Comparison of ENCODE assay signal across 23 cellular contexts in the genomic region with DNA sequence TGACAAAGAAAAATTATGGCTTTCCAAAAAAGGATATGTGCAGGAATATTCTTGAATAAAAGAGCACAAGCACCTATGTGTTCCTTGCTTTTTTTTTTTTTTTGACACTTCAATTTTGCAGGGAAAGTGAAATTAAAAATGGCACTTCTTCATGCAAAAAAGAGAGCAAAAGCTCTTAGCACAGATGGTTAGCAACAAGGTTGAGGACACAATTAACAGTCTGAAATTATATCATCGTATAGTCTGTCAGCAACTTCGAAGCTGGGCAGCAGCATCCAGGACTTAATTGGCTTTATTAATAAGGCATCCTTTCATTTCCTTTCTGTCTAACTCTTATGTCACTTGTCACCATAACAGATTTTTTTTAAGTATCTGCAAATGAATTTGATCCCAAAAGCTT.
"Had no signal": no experiment of that assay in that cellular context is flagged by ENCODE, and none has a peak within 500 bp of the region (broad histone marks: within the 10 kb centered on the region; RNA-seq: fewer than 3 reads in every experiment).

No MANE protein-coding gene starts in this region.

- H3K4me1 ChIP-seq: colonic mucosa, esophagus squamous epithelium, gastrocnemius medialis, heart right ventricle, left lung, lower lobe of right lung had no signal

- H3K27me3 ChIP-seq: colonic mucosa, esophagus squamous epithelium, gastrocnemius medialis, heart right ventricle, left lung had no signal

- H3K9me3 ChIP-seq: colonic mucosa, esophagus squamous epithelium, gastrocnemius medialis, heart right ventricle, left lung, lower lobe of right lung, mucosa of descending colon had no signal

- DNase-seq: colonic mucosa; cortex of kidney; effector CD8-positive, alpha-beta T cell; effector memory CD8-positive, alpha-beta T cell; endodermal cell; erythroblast; esophagus squamous epithelium; foreskin fibroblast; foreskin melanocyte; gastrocnemius medialis; glutamatergic neuron; head of caudate nucleus; heart right ventricle; hippocampal formation; left cardiac atrium; left lung; left ventricle myocardium superior; lower lobe of right lung; mesenchymal stem cell; mucosa of descending colon; naive B cell had no signal

- ATAC-seq: effector memory CD8-positive, alpha-beta T cell; esophagus mucosa; gastrocnemius medialis; heart right ventricle; left cardiac atrium; left lung; left ventricle myocardium superior; lower lobe of right lung; mucosa of descending colon had no signal

- H3K4me3 ChIP-seq: colonic mucosa, esophagus squamous epithelium, gastrocnemius medialis, heart right ventricle, left lung, lower lobe of right lung, mucosa of descending colon had no signal

- H3K27ac ChIP-seq: colonic mucosa, epithelial cell of prostate, esophagus squamous epithelium, gastrocnemius medialis, heart right ventricle, left lung, lower lobe of right lung had no signal

- H3K36me3 ChIP-seq: colonic mucosa, esophagus squamous epithelium, gastrocnemius medialis, heart right ventricle, left lung, lower lobe of right lung had no signal
